In the genomic region with DNA sequence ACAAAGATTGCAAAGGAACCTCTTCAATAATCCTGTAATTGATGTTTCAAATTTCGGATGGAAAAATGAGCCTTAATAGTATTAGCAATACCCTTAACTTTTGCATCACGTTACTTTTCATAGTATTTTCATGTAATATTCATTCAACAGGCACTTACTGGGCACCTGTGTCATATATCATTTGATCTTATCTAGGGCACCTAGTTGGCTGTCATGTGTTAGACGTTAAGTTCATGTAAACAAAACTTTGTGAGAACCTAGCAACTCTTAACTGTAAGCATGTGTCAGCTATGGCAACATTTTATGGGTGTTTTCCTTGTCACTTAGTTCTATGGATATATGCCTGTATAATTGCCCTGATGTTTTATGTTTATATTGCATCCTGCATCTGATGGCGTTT, we compare ENCODE assay signal across 12 cellular contexts. TPM values are rescaled to one million over a fixed set of nuclear protein-coding genes. Genes with fewer than 3 reads are reported as not detected.
A peak's percentile ranks its signal among the peaks of the same experiment; 100 is the strongest.
DNase-seq lines count a peak whose midpoint lies in the region; ATAC-seq, FAIRE-seq and TF ChIP-seq lines count a peak whose summit lies in the region.
"Had no signal": no experiment of that assay in that cellular context is flagged by ENCODE, and none has a peak within 500 bp of the region (broad histone marks: within the 10 kb centered on the region; RNA-seq: fewer than 3 reads in every experiment).

No MANE protein-coding gene starts in this region.

- H3K4me3 ChIP-seq in GM23338 (peak overlapping the region; percentile 58), breast epithelium (peak overlapping the region in 2 of 3 donors; percentile 57 to 64), iPS-15b (ENCODE audit: low read depth, low read length) (peak overlapping the region; percentile 78), pancreas (peak overlapping the region in 2 of 4 donors; percentile 45 to 46), spleen (no peak overlapping the region)
- H3K4me3 ChIP-seq in naive thymus-derived CD4-positive, alpha-beta T cell (ENCODE audit: low read length), result no peak overlapping the region

- H3K36me3 ChIP-seq in GM23338 (ENCODE audit: insufficient read depth) (no peaks in the 10 kb centered on the region), breast epithelium (no peaks in the 10 kb centered on the region), iPS-15b (ENCODE audit: control insufficient read depth, insufficient read depth, low read length) (no peaks in the 10 kb centered on the region), pancreas (no peaks in the 10 kb centered on the region), spleen (no peaks in the 10 kb centered on the region)
- no peaks in the 10 kb centered on the region for H3K36me3 ChIP-seq in naive thymus-derived CD4-positive, alpha-beta T cell (ENCODE audit: control insufficient read depth in 2 of 3, insufficient read depth in 3 of 3, low read length in 3 of 3)
- H3K36me3 ChIP-seq: WERI-Rb-1 had no signal

- peaks cover 5% of the 10 kb centered on the region; the same call in 1 of the 2 replicates for H3K79me2 ChIP-seq in GM23338 (replicated peaks; ENCODE audit: insufficient read depth)

- CTCF ChIA-PET in naive thymus-derived CD4-positive, alpha-beta T cell (lab: Charles Lee), result no interaction called here

- H4K20me1 ChIP-seq in GM23338 (replicated peaks; ENCODE audit: insufficient read depth), result no peaks in the 10 kb centered on the region

- no peak for DNase-seq in GM23338 (ENCODE audit: low spot score)
- DNase-seq in breast epithelium (ENCODE audit: low spot score in 2 of 2), result no peak
- DNase-seq in pancreas, result no peak
- DNase-seq in naive thymus-derived CD4-positive, alpha-beta T cell, result no peak
- DNase-seq in Ammon's horn (ENCODE audit: low spot score), result no peak
- no peak for DNase-seq in spleen
- DNase-seq in LoVo (ENCODE audit: low spot score), result no peak
- DNase-seq: aorta, NCI-H1694 treated with DMSO at 0.1 percent for 48 hours, NCI-H446, WERI-Rb-1 had no signal

- ATAC-seq in GM23338 (no peak), pancreas (no peak)
- no peak for ATAC-seq in naive thymus-derived CD4-positive, alpha-beta T cell

- intact Hi-C loops in breast epithelium (cut with DNase I; ENCODE audit: low total_unique reads) (no loop called here), pancreas (cut with DNase I) (no loop called here), spleen (cut with DNase I; ENCODE audit: low total_unique reads) (no loop called here)
- intact Hi-C loops in naive thymus-derived CD4-positive, alpha-beta T cell (cut with micrococcal nuclease), result no loop called here

- peak overlapping the region; percentile 88 for H3K4me3 Mint-ChIP-seq in GM23338
- peak overlapping the region in 4 of 10 donors; percentile 44 to 75 (median 66) for H3K4me3 Mint-ChIP-seq in naive thymus-derived CD4-positive, alpha-beta T cell

- H3F3A ChIP-seq in GM23338 (replicated peaks; ENCODE audit: low read depth), result no peaks in the 10 kb centered on the region; the same call in 1 of the 2 replicates

- TF ChIP-seq CTCF in GM23338 (conservative IDR thresholded peaks at IDR 0.05; ENCODE audit: low read depth in 2 of 2), result no peak
- TF ChIP-seq CTCF in breast epithelium (IDR thresholded peaks at IDR 0.05), result no peak
- no peak for TF ChIP-seq CTCF in pancreas (IDR thresholded peaks at IDR 0.05)
- no peak for TF ChIP-seq CTCF in spleen (IDR thresholded peaks at IDR 0.05 in 8 of 11, conservative IDR thresholded peaks at IDR 0.05 in 3 of 11)

- H3K27me3 ChIP-seq in GM23338 (ENCODE audit: insufficient read depth) (no peaks in the 10 kb centered on the region), breast epithelium (no peaks in the 10 kb centered on the region), iPS-15b (ENCODE audit: control insufficient read depth, insufficient read depth, low read length) (no peaks in the 10 kb centered on the region), pancreas (no peaks in the 10 kb centered on the region), spleen (replicated peaks in 1 of 7) (peaks cover 0 to 30% (median 16%) of the 10 kb centered on the region in 7 donors)
- H3K27me3 ChIP-seq in naive thymus-derived CD4-positive, alpha-beta T cell (ENCODE audit: control insufficient read depth in 2 of 2, insufficient read depth in 2 of 2, low read length in 2 of 2), result no peaks in the 10 kb centered on the region

- peaks cover 3% of the 10 kb centered on the region for H3K27me3 Mint-ChIP-seq in GM23338 (ENCODE audit: insufficient read depth, low read depth, poor library complexity)
- peaks cover 25 to 50% (median 39%) of the 10 kb centered on the region in 5 donors for H3K27me3 Mint-ChIP-seq in naive thymus-derived CD4-positive, alpha-beta T cell

- H3K36me3 Mint-ChIP-seq in GM23338 (ENCODE audit: low read depth), result no peaks in the 10 kb centered on the region
- H3K36me3 Mint-ChIP-seq in naive thymus-derived CD4-positive, alpha-beta T cell, result no peaks in the 10 kb centered on the region

- POLR2A ChIA-PET in naive thymus-derived CD4-positive, alpha-beta T cell (lab: Charles Lee), result no interaction called here

- 56 to 61% methylated on average over 4 of the region's 4 CpGs for WGBS in pancreas, 2 donors
- WGBS in spleen, 5 donors, result 86 to 90% (median 89%) methylated on average over 4 of the region's 4 CpGs

- H3K4me1 ChIP-seq in GM23338 (ENCODE audit: insufficient read depth), result peaks cover 10% of the 10 kb centered on the region
- no peaks in the 10 kb centered on the region for H3K4me1 ChIP-seq in breast epithelium
- peaks cover 5% of the 10 kb centered on the region for H3K4me1 ChIP-seq in iPS-15b (ENCODE audit: control insufficient read depth, insufficient read depth, low read length)
- no peaks in the 10 kb centered on the region for H3K4me1 ChIP-seq in pancreas
- peaks cover 0 to 3% of the 10 kb centered on the region in 2 donors for H3K4me1 ChIP-seq in naive thymus-derived CD4-positive, alpha-beta T cell (ENCODE audit: control insufficient read depth in 2 of 2, insufficient read depth in 2 of 2, low read length in 2 of 2)
- H3K4me1 ChIP-seq in spleen, result no peaks in the 10 kb centered on the region

- TF ChIP-seq POLR2A in breast epithelium (IDR thresholded peaks at IDR 0.05) (no peak), spleen (IDR thresholded peaks at IDR 0.05) (no peak)

- H3K4me2 ChIP-seq in GM23338, result peak overlapping the region; percentile 80

- peak; percentile 9 for FAIRE-seq in pancreas (lab: Jason Lieb, UNC)

- no peaks in the 10 kb centered on the region for H3K9me3 Mint-ChIP-seq in GM23338
- peaks cover 0 to 1% (median 0%) of the 10 kb centered on the region in 11 donors for H3K9me3 Mint-ChIP-seq in naive thymus-derived CD4-positive, alpha-beta T cell

- peaks cover 8% of the 10 kb centered on the region; the same call in 2 of the 3 replicates for H3K4me1 Mint-ChIP-seq in GM23338
- H3K4me1 Mint-ChIP-seq in naive thymus-derived CD4-positive, alpha-beta T cell, result peaks cover 0 to 15% (median 8%) of the 10 kb centered on the region in 7 donors

- H3K27ac ChIP-seq in GM23338 (ENCODE audit: low read depth), result peak overlapping the region; percentile 91; the same call in 1 of the 2 replicates
- peak overlapping the region; percentile 92 to 93 for H3K27ac ChIP-seq in breast epithelium
- H3K27ac ChIP-seq in pancreas, result peak overlapping the region in 1 of 4 donors; percentile 79
- no peak overlapping the region for H3K27ac ChIP-seq in naive thymus-derived CD4-positive, alpha-beta T cell (ENCODE audit: low read depth, low read length)
- no peak overlapping the region for H3K27ac ChIP-seq in spleen
- H3K27ac ChIP-seq: WERI-Rb-1 had no signal

- peak overlapping the region; percentile 91; the same call in 1 of the 2 replicates for H3K27ac Mint-ChIP-seq in GM23338
- no peak overlapping the region for H3K27ac Mint-ChIP-seq in naive thymus-derived CD4-positive, alpha-beta T cell

- H3K9ac ChIP-seq in iPS-15b (ENCODE audit: low read depth, low read length), result no peak overlapping the region

- H2AFZ ChIP-seq in GM23338, result peak overlapping the region; percentile 85

- H3K9me2 ChIP-seq in GM23338 (ENCODE audit: insufficient read depth), result no peaks in the 10 kb centered on the region

- H3K9me3 ChIP-seq in breast epithelium (no peaks in the 10 kb centered on the region), iPS-15b (ENCODE audit: control insufficient read depth, insufficient read depth, low read length) (no peaks in the 10 kb centered on the region), pancreas (no peaks in the 10 kb centered on the region), spleen (no peaks in the 10 kb centered on the region)
- H3K9me3 ChIP-seq in naive thymus-derived CD4-positive, alpha-beta T cell (ENCODE audit: control insufficient read depth in 2 of 3, low read length in 3 of 3), result no peaks in the 10 kb centered on the region

TF ChIP-seq in GM23338, 12 proteins besides CTCF, POLR2A, EP300 and RAD21 (continues in another document):
- TF ChIP-seq JUNB (IDR thresholded peaks at IDR 0.05; ENCODE audit: unreplicated experiment), result no peak

RNA-seq across cellular contexts. Expression of a gene that starts 0.8 kb away (rescaled TPM):
- total RNA-seq in GM23338 (2014; rRNA removed; shearing (Covaris generic)), result 19.0 and 19.5 TPM in 2 replicates
- polyA plus RNA-seq in GM23338 (2016; fragmentation: Nextera tagmentation; extraction: Ambion mirVana) (3.4 and 4.3 TPM in 2 replicates), pancreas (1 to 10 TPM; 1.8 to 2.7 TPM), spleen (under 1 TPM; 0.67 to 0.82 (median 0.77) TPM)
- total RNA-seq in breast epithelium (10 to 100 TPM in 2 of 3 donors, 1 to 10 TPM in 1; 3.0 to 20.3 (median 16.4) TPM), pancreas (10 to 100 TPM in 2 of 6 donors, 1 to 10 TPM in 4; 1.3 to 31.2 (median 2.2) TPM), spleen (1 to 10 TPM in 2 of 7 donors, under 1 TPM in 4, not detected in 1; 0.13 to 1.4 (median 0.50) TPM)
- under 1 TPM in 1 of 5 experiments, not detected in 4; 0.51 TPM for total RNA-seq in naive thymus-derived CD4-positive, alpha-beta T cell
- not detected for polyA plus RNA-seq in naive thymus-derived CD4-positive, alpha-beta T cell

Comparison
In these comparisons a context has a peak if more than half of its experiments do, and no peak if none do; other contexts are left out.
1. H3K27ac ChIP-seq: peak in GM23338 (single experiment) and breast epithelium (2 of 2); none in naive thymus-derived CD4-positive, alpha-beta T cell (single experiment) and spleen (0 of 8).
2. H3K4me3 ChIP-seq: peak in GM23338 (single experiment), breast epithelium (2 of 3) and iPS-15b (single experiment); none in naive thymus-derived CD4-positive, alpha-beta T cell (single experiment) and spleen (0 of 8).